18 cellular contexts compared by ENCODE assay signal in the genomic region with DNA sequence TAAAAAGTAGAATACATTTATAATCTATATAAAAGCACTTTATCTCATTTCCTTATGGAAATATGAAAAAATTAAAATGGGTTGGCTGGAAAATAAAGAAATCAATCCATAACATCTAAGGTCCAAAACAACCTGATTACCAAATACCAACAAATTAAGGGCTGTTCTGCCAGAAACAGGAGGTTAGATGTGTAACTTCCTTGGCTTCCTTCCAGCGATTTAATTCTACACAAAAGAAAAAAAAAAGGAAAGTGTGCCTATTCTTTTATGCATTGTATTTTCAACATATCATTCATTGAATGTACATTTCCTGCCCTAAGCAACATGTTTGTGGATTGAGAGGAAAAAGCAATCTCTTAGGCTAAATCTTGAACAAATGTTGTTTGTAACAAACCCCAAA.
"Had no signal": no experiment of that assay in that cellular context is flagged by ENCODE, and none has a peak within 500 bp of the region (broad histone marks: within the 10 kb centered on the region; RNA-seq: fewer than 3 reads in every experiment).

No MANE protein-coding gene starts in this region.

- H2AFZ ChIP-seq: hepatocyte had no signal

- H3K4me3 ChIP-seq: gastroesophageal sphincter, hepatocyte, lower lobe of right lung, pancreas, skin epidermis, stomach had no signal

- ATAC-seq: activated CD8-positive, alpha-beta memory T cell treated with anti-CD3 and anti-CD28 coated beads, Interleukin-2, amount 10 ng/mL, durations not matched to agents 7 days and 5 days; activated naive CD4-positive, alpha-beta T cell treated with anti-CD3 and anti-CD28 coated beads, Interleukin-2, amount 50 U/mL, for 72 hours; activated T-cell treated with anti-CD3 and anti-CD28 coated beads, Interleukin-2, amount 50 U/mL, for 4 hours; gastroesophageal sphincter; lower lobe of right lung; pancreas had no signal

- H3K9me3 ChIP-seq: gastroesophageal sphincter, lower lobe of right lung, pancreas, stomach had no signal

- H3K36me3 ChIP-seq: brain microvascular endothelial cell, gastroesophageal sphincter, lower lobe of right lung, pancreas, stomach had no signal

- DNase-seq: activated CD4-positive, alpha-beta T cell treated with anti-CD3 and anti-CD28 coated beads, Interleukin-2, amount 50 U/mL, for 48 hours; activated CD4-positive, CD25-positive, alpha-beta regulatory T cell treated with anti-CD3 and anti-CD28 coated beads, Interleukin-2, amount 50 U/mL, for 72 hours; activated CD8-positive, alpha-beta memory T cell treated with anti-CD3 and anti-CD28 coated beads, Interleukin-2, amount 10 ng/mL, durations not matched to agents 7 days and 5 days; activated effector memory CD4-positive, alpha-beta T cell treated with anti-CD3 and anti-CD28 coated beads, Interleukin-2, amount 50 U/mL, for 16 hours; activated T-cell treated with anti-CD3 and anti-CD28 coated beads, Interleukin-2, amount 50 U/mL, for 4 hours; amniotic stem cell; brain microvascular endothelial cell; kidney glomerular epithelial cell; lower lobe of right lung; naive B cell; pancreas; stimulated activated CD4-positive, alpha-beta T cell treated with anti-CD3 and anti-CD28 coated beads, Interleukin-4, amount 100 ng/mL, for 4 hours; stomach; T-helper 9 cell had no signal

- H3K79me2 ChIP-seq: hepatocyte had no signal

- H3K4me1 ChIP-seq: gastroesophageal sphincter, lower lobe of right lung, pancreas, stomach had no signal

- H3K27ac ChIP-seq: brain microvascular endothelial cell, gastroesophageal sphincter, hepatocyte, lower lobe of right lung, pancreas, skin epidermis, stomach had no signal

- H3K4me2 ChIP-seq: hepatocyte had no signal
